Comparison of ENCODE assay signal across 19 cellular contexts in genomic region chr1:105492941-105493340, GRCh38.
"Had no signal": no experiment of that assay in that cellular context is flagged by ENCODE, and none has a peak within 500 bp of the region (broad histone marks: within the 10 kb centered on the region; RNA-seq: fewer than 3 reads in every experiment).

No MANE protein-coding gene starts in this region.

- H3K4me3 Mint-ChIP-seq: activated CD4-positive, alpha-beta T cell treated with anti-CD3 and anti-CD28 coated beads, Interleukin-2, amount 10 ng/mL, durations not matched to agents 7 days and 5 days; activated CD8-positive, alpha-beta T cell treated with anti-CD3 and anti-CD28 coated beads, Interleukin-2, amount 10 ng/mL, durations not matched to agents 7 days and 5 days; activated naive CD4-positive, alpha-beta T cell treated with anti-CD3 and anti-CD28 coated beads, Interleukin-2, amount 50 U/mL, for 24 hours; effector memory CD8-positive, alpha-beta T cell; immature natural killer cell; memory B cell; naive thymus-derived CD4-positive, alpha-beta T cell; neural progenitor cell had no signal

- H3K4me1 Mint-ChIP-seq: activated CD4-positive, alpha-beta T cell treated with anti-CD3 and anti-CD28 coated beads, Interleukin-2, amount 10 ng/mL, durations not matched to agents 7 days and 5 days; activated naive CD4-positive, alpha-beta T cell treated with anti-CD3 and anti-CD28 coated beads, Interleukin-2, amount 50 U/mL, for 24 hours; immature natural killer cell; memory B cell; naive thymus-derived CD4-positive, alpha-beta T cell; neural progenitor cell had no signal

- H3K9ac ChIP-seq: neural progenitor cell had no signal

- ATAC-seq: activated CD4-positive, CD25-positive, alpha-beta regulatory T cell treated with anti-CD3 and anti-CD28 coated beads, Interleukin-2, amount 50 U/mL, for 24 hours; activated CD8-positive, alpha-beta T cell treated with anti-CD3 and anti-CD28 coated beads, Interleukin-2, amount 10 ng/mL, durations not matched to agents 7 days and 5 days; effector memory CD8-positive, alpha-beta T cell; heart right ventricle; naive thymus-derived CD4-positive, alpha-beta T cell had no signal

- H3K9me3 Mint-ChIP-seq: memory B cell had no signal

- H3K4me3 ChIP-seq: heart right ventricle, neural progenitor cell, thyroid gland, uterus had no signal

- H3K36me3 ChIP-seq: heart right ventricle, neural progenitor cell, thyroid gland, uterus had no signal

- H3K4me2 ChIP-seq: neural progenitor cell had no signal

- H3K27me3 ChIP-seq: heart right ventricle, neural progenitor cell, thyroid gland, uterus had no signal

- H3K9me3 ChIP-seq: thyroid gland, uterus had no signal

- H3K27ac Mint-ChIP-seq: activated CD4-positive, alpha-beta T cell treated with anti-CD3 and anti-CD28 coated beads, Interleukin-2, amount 10 ng/mL, durations not matched to agents 7 days and 5 days; activated CD8-positive, alpha-beta T cell treated with anti-CD3 and anti-CD28 coated beads, Interleukin-2, amount 10 ng/mL, durations not matched to agents 7 days and 5 days; activated naive CD4-positive, alpha-beta T cell treated with anti-CD3 and anti-CD28 coated beads, Interleukin-2, amount 50 U/mL, for 24 hours; effector memory CD8-positive, alpha-beta T cell; immature natural killer cell; memory B cell; naive thymus-derived CD4-positive, alpha-beta T cell; neural progenitor cell; progenitor cell of endocrine pancreas had no signal

- H3K36me3 Mint-ChIP-seq: activated naive CD4-positive, alpha-beta T cell treated with anti-CD3 and anti-CD28 coated beads, Interleukin-2, amount 50 U/mL, for 24 hours; immature natural killer cell; memory B cell; naive thymus-derived CD4-positive, alpha-beta T cell; neural progenitor cell had no signal

- H3K27ac ChIP-seq: epithelial cell of prostate, heart right ventricle, neural progenitor cell, thyroid gland, uterus had no signal

- H3K4me1 ChIP-seq: heart right ventricle, neural progenitor cell, thyroid gland, uterus had no signal

- H3K27me3 Mint-ChIP-seq: activated CD4-positive, alpha-beta T cell treated with anti-CD3 and anti-CD28 coated beads, Interleukin-2, amount 10 ng/mL, durations not matched to agents 7 days and 5 days; activated naive CD4-positive, alpha-beta T cell treated with anti-CD3 and anti-CD28 coated beads, Interleukin-2, amount 50 U/mL, for 24 hours; effector memory CD8-positive, alpha-beta T cell; memory B cell; naive thymus-derived CD4-positive, alpha-beta T cell; progenitor cell of endocrine pancreas had no signal

- H2AFZ ChIP-seq: neural progenitor cell had no signal

- DNase-seq: activated CD4-positive, alpha-beta T cell treated with anti-CD3 and anti-CD28 coated beads, Interleukin-2, amount 10 ng/mL, durations not matched to agents 7 days and 5 days; activated CD8-positive, alpha-beta T cell treated with anti-CD3 and anti-CD28 coated beads, Interleukin-2, amount 10 ng/mL, durations not matched to agents 7 days and 5 days; activated effector memory CD4-positive, alpha-beta T cell treated with Interleukin-2 at 50 U/mL for 16 hours; activated T-cell treated with anti-CD3 and anti-CD28 coated beads, Interleukin-2, amount 50 U/mL, for 48 hours; effector memory CD8-positive, alpha-beta T cell; heart right ventricle; immature natural killer cell; naive thymus-derived CD4-positive, alpha-beta T cell; stimulated activated CD4-positive, alpha-beta T cell treated with anti-CD3 and anti-CD28 coated beads, Interleukin-2, amount 100 ng/mL, for 24 hours; stimulated activated naive CD4-positive, alpha-beta T cell treated with Interleukin-2 at 50 U/mL for 16 hours; T1000; thyroid gland; uterus had no signal
